In genomic region chr2:86256982-86257381, GRCh38 we compare ENCODE assay signal across 25 cellular contexts.
"Had no signal": no experiment of that assay in that cellular context is flagged by ENCODE, and none has a peak within 500 bp of the region (broad histone marks: within the 10 kb centered on the region; RNA-seq: fewer than 3 reads in every experiment).

No MANE protein-coding gene starts in this region.

- FAIRE-seq: colon, endometrium, frontal cortex, islet of Langerhans had no signal

- H3K4me3 ChIP-seq: smooth muscle cell, thyroid gland, upper lobe of left lung had no signal

- H3K27me3 ChIP-seq: thyroid gland, upper lobe of left lung had no signal

- H3K27me3 Mint-ChIP-seq: activated CD4-positive, alpha-beta T cell treated with anti-CD3 and anti-CD28 coated beads for 36 hours; stimulated activated memory B cell treated with anti-CD40 and anti-IgM and Interleukin-4, amounts not matched to agents 10 μg/mL and 1 μg/mL and 100 μg/mL, for 72 hours; stimulated activated naive CD8-positive, alpha-beta T cell treated with anti-CD3 and anti-CD28 coated beads, Interleukin-15, amount 100 ng/mL, for 72 hours had no signal

- H3K4me1 Mint-ChIP-seq: activated CD4-positive, alpha-beta T cell treated with anti-CD3 and anti-CD28 coated beads for 36 hours; activated CD8-positive, alpha-beta memory T cell treated with anti-CD3 and anti-CD28 coated beads, Interleukin-2, amount 10 ng/mL, durations not matched to agents 7 days and 5 days; naive thymus-derived CD8-positive, alpha-beta T cell; stimulated activated memory B cell treated with anti-CD40 and anti-IgM and Interleukin-4, amounts not matched to agents 10 μg/mL and 1 μg/mL and 100 μg/mL, for 72 hours; stimulated activated naive CD8-positive, alpha-beta T cell treated with anti-CD3 and anti-CD28 coated beads, Interleukin-15, amount 100 ng/mL, for 72 hours had no signal

- H3K27ac Mint-ChIP-seq: activated CD4-positive, alpha-beta T cell treated with anti-CD3 and anti-CD28 coated beads for 36 hours; activated CD8-positive, alpha-beta memory T cell treated with anti-CD3 and anti-CD28 coated beads, Interleukin-2, amount 10 ng/mL, durations not matched to agents 7 days and 5 days; activated CD8-positive, alpha-beta T cell treated with anti-CD3 and anti-CD28 coated beads, Interleukin-2, amount 10 ng/mL, durations not matched to agents 7 days and 5 days; activated T-cell treated with anti-CD3 and anti-CD28 coated beads, Interleukin-2, amount 50 U/mL, for 72 hours; mesothelial cell of epicardium; stimulated activated memory B cell treated with anti-CD40 and anti-IgM and Interleukin-4, amounts not matched to agents 10 μg/mL and 1 μg/mL and 100 μg/mL, for 72 hours; stimulated activated naive CD8-positive, alpha-beta T cell treated with anti-CD3 and anti-CD28 coated beads, Interleukin-15, amount 100 ng/mL, for 72 hours had no signal

- H3K36me3 ChIP-seq: thyroid gland, upper lobe of left lung had no signal

- H3K36me3 Mint-ChIP-seq: activated CD8-positive, alpha-beta memory T cell treated with anti-CD3 and anti-CD28 coated beads, Interleukin-2, amount 10 ng/mL, durations not matched to agents 7 days and 5 days; activated naive CD4-positive, alpha-beta T cell treated with anti-CD3 and anti-CD28 coated beads, Interleukin-2, amount 50 U/mL, for 72 hours; mesothelial cell of epicardium; naive thymus-derived CD8-positive, alpha-beta T cell; stimulated activated memory B cell treated with anti-CD40 and anti-IgM and Interleukin-4, amounts not matched to agents 10 μg/mL and 1 μg/mL and 100 μg/mL, for 72 hours had no signal

- H3K27ac ChIP-seq: thyroid gland, upper lobe of left lung had no signal

- H3K4me3 Mint-ChIP-seq: activated CD4-positive, alpha-beta T cell treated with anti-CD3 and anti-CD28 coated beads for 36 hours; activated CD8-positive, alpha-beta memory T cell treated with anti-CD3 and anti-CD28 coated beads, Interleukin-2, amount 10 ng/mL, durations not matched to agents 7 days and 5 days; activated CD8-positive, alpha-beta T cell treated with anti-CD3 and anti-CD28 coated beads, Interleukin-2, amount 10 ng/mL, durations not matched to agents 7 days and 5 days; activated T-cell treated with anti-CD3 and anti-CD28 coated beads, Interleukin-2, amount 50 U/mL, for 72 hours; mesothelial cell of epicardium; naive thymus-derived CD8-positive, alpha-beta T cell; stimulated activated memory B cell treated with anti-CD40 and anti-IgM and Interleukin-4, amounts not matched to agents 10 μg/mL and 1 μg/mL and 100 μg/mL, for 72 hours; stimulated activated naive CD8-positive, alpha-beta T cell treated with anti-CD3 and anti-CD28 coated beads, Interleukin-15, amount 100 ng/mL, for 72 hours had no signal

- DNase-seq: activated CD4-positive, alpha-beta T cell treated with anti-CD3 and anti-CD28 coated beads for 36 hours; activated CD4-positive, CD25-positive, alpha-beta regulatory T cell; activated CD8-positive, alpha-beta memory T cell treated with anti-CD3 and anti-CD28 coated beads, Interleukin-2, amount 10 ng/mL, durations not matched to agents 7 days and 5 days; activated CD8-positive, alpha-beta T cell treated with anti-CD3 and anti-CD28 coated beads, Interleukin-2, amount 10 ng/mL, durations not matched to agents 7 days and 5 days; activated naive CD4-positive, alpha-beta T cell; activated T-cell treated with anti-CD3 and anti-CD28 coated beads, Interleukin-2, amount 50 U/mL, for 72 hours; effector CD8-positive, alpha-beta T cell; glutamatergic neuron; left ventricle myocardium superior; naive thymus-derived CD8-positive, alpha-beta T cell; retina; stimulated activated CD4-positive, alpha-beta T cell treated with anti-CD3 and anti-CD28 coated beads, Interleukin-1b, Interleukin-23, amount 100 ng/mL, for 48 hours; stimulated activated CD4-positive, alpha-beta T cell treated with anti-CD3 and anti-CD28 coated beads, Interleukin-4, amount 100 ng/mL, for 4 hours; stimulated activated CD8-positive, alpha-beta memory T cell treated with anti-CD3 and anti-CD28 coated beads, Interleukin-4, amount 100 ng/mL, for 48 hours; stimulated activated naive CD8-positive, alpha-beta T cell treated with anti-CD3 and anti-CD28 coated beads, Interleukin-15, amount 100 ng/mL, for 72 hours; thyroid gland; upper lobe of left lung had no signal

- H3K9me3 Mint-ChIP-seq: activated naive CD4-positive, alpha-beta T cell treated with anti-CD3 and anti-CD28 coated beads, Interleukin-2, amount 50 U/mL, for 72 hours; activated T-cell treated with anti-CD3 and anti-CD28 coated beads, Interleukin-2, amount 50 U/mL, for 72 hours; mesothelial cell of epicardium; naive thymus-derived CD8-positive, alpha-beta T cell; stimulated activated memory B cell treated with anti-CD40 and anti-IgM and Interleukin-4, amounts not matched to agents 10 μg/mL and 1 μg/mL and 100 μg/mL, for 72 hours; stimulated activated naive CD8-positive, alpha-beta T cell treated with anti-CD3 and anti-CD28 coated beads, Interleukin-15, amount 100 ng/mL, for 72 hours had no signal

- ATAC-seq: activated CD4-positive, alpha-beta T cell treated with anti-CD3 and anti-CD28 coated beads for 36 hours; activated CD8-positive, alpha-beta memory T cell treated with anti-CD3 and anti-CD28 coated beads, Interleukin-2, amount 10 ng/mL, durations not matched to agents 7 days and 5 days; activated CD8-positive, alpha-beta T cell treated with anti-CD3 and anti-CD28 coated beads, Interleukin-2, amount 10 ng/mL, durations not matched to agents 7 days and 5 days; activated naive CD4-positive, alpha-beta T cell treated with anti-CD3 and anti-CD28 coated beads, Interleukin-2, amount 50 U/mL, for 72 hours; activated T-cell treated with anti-CD3 and anti-CD28 coated beads, Interleukin-2, amount 50 U/mL, for 72 hours; left ventricle myocardium superior; naive thymus-derived CD8-positive, alpha-beta T cell; stimulated activated memory B cell treated with anti-CD40 and anti-IgM and Interleukin-4, amounts not matched to agents 10 μg/mL and 1 μg/mL and 100 μg/mL, for 72 hours; stimulated activated naive CD8-positive, alpha-beta T cell treated with anti-CD3 and anti-CD28 coated beads, Interleukin-15, amount 100 ng/mL, for 72 hours had no signal
